12 cellular contexts compared by ENCODE assay signal in genomic region chr16:52546291-52546941, GRCh38. TPM values are rescaled to one million over a fixed set of nuclear protein-coding genes. Genes with fewer than 3 reads are reported as not detected.
A peak's percentile ranks its signal among the peaks of the same experiment; 100 is the strongest.
DNase-seq lines count a peak whose midpoint lies in the region; ATAC-seq and TF ChIP-seq lines count a peak whose summit lies in the region.
"Had no signal": no experiment of that assay in that cellular context is flagged by ENCODE, and none has a peak within 500 bp of the region (broad histone marks: within the 10 kb centered on the region; RNA-seq: fewer than 3 reads in every experiment).

No MANE protein-coding gene starts in this region.

- H3K4me1 Mint-ChIP-seq in mesothelial cell of epicardium (peaks cover 15% of the 10 kb centered on the region), type B pancreatic cell (ENCODE audit: unreplicated experiment) (peaks cover 21% of the 10 kb centered on the region)
- peaks cover 1% of the 10 kb centered on the region for H3K4me1 Mint-ChIP-seq in activated CD8-positive, alpha-beta T cell treated with anti-CD3 and anti-CD28 coated beads for 36 hours (ENCODE audit: low read depth)
- H3K4me1 Mint-ChIP-seq in stimulated activated naive B cell treated with anti-CD40 and anti-IgM and Interleukin-4, amounts not matched to agents 10 μg/mL and 1 μg/mL and 100 μg/mL, for 72 hours, result peaks cover 8 to 18% of the 10 kb centered on the region in 2 donors

- intact Hi-C loops in activated CD8-positive, alpha-beta T cell treated with anti-CD3 and anti-CD28 coated beads for 36 hours (cut with micrococcal nuclease), result no loop called here

- CTCF ChIA-PET in activated CD8-positive, alpha-beta T cell treated with anti-CD3 and anti-CD28 coated beads for 36 hours (lab: Charles Lee), result no interaction called here

- peaks cover 16% of the 10 kb centered on the region for H3K4me1 ChIP-seq in ectodermal cell (ENCODE audit: control insufficient read depth, insufficient read depth, low read length)
- H3K4me1 ChIP-seq in osteoblast (ENCODE audit: insufficient read depth, low read length), result no peaks in the 10 kb centered on the region

- ATAC-seq in activated CD8-positive, alpha-beta T cell treated with anti-CD3 and anti-CD28 coated beads for 36 hours, result no peak
- ATAC-seq in stimulated activated naive B cell treated with anti-CD40 and anti-IgM and Interleukin-4, amounts not matched to agents 10 μg/mL and 1 μg/mL and 100 μg/mL, for 72 hours (replicated peaks), result no peak

- no peak for TF ChIP-seq CTCF in mesothelial cell of epicardium (IDR thresholded peaks at IDR 0.05; ENCODE audit: unreplicated experiment)
- no peak for TF ChIP-seq CTCF in type B pancreatic cell (conservative IDR thresholded peaks at IDR 0.05)
- no peak for TF ChIP-seq CTCF in activated CD8-positive, alpha-beta T cell treated with anti-CD3 and anti-CD28 coated beads for 36 hours (IDR thresholded peaks at IDR 0.05)
- no peak for TF ChIP-seq CTCF in osteoblast (IDR thresholded peaks at IDR 0.05; ENCODE audit: extremely low read depth, low read depth, low read length)

- DNase-seq in NCI-H82 (lab: John Stamatoyannopoulos, UW) (peak; percentile 39), NCI-H82 treated with DMSO at 0.1 percent for 48 hours (lab: John Stamatoyannopoulos, UW; ENCODE audit: unreplicated experiment) (no peak), mesothelial cell of epicardium (ENCODE audit: low spot score in 2 of 2, unreplicated experiment in 2 of 2) (peak in 1 of 2 experiments; percentile 42), type B pancreatic cell (ENCODE audit: extremely low spot score, unreplicated experiment) (no peak), osteoblast (ENCODE audit: insufficient read length, low spot score, missing footprints) (no peak)
- DNase-seq in activated CD8-positive, alpha-beta T cell treated with anti-CD3 and anti-CD28 coated beads for 36 hours, result no peak
- no peak for DNase-seq in stimulated activated naive B cell treated with anti-CD40 and anti-IgM and Interleukin-4, amounts not matched to agents 10 μg/mL and 1 μg/mL and 100 μg/mL, for 72 hours
- DNase-seq: activated gamma-delta T cell, GOT3 had no signal

- no peaks in the 10 kb centered on the region for H3K9me3 ChIP-seq in ectodermal cell (ENCODE audit: control insufficient read depth, low read length)
- no peaks in the 10 kb centered on the region for H3K9me3 ChIP-seq in osteoblast (ENCODE audit: low read depth, low read length)

- H3K27me3 ChIP-seq in ectodermal cell (ENCODE audit: control insufficient read depth, insufficient read depth, low read length, poor library complexity, severe bottlenecking), result peaks cover 4% of the 10 kb centered on the region
- peaks cover 6% of the 10 kb centered on the region for H3K27me3 ChIP-seq in osteoblast (ENCODE audit: insufficient read depth, low read length)

- H3K4me2 ChIP-seq in osteoblast (ENCODE audit: insufficient read depth, low read length), result no peak overlapping the region

- no peak overlapping the region for H2AFZ ChIP-seq in osteoblast (ENCODE audit: low read length)

- H3K27ac ChIP-seq in ectodermal cell (ENCODE audit: insufficient read depth, low read depth, low read length, poor library complexity, severe bottlenecking), result peak overlapping the region; percentile 46
- H3K27ac ChIP-seq in osteoblast (ENCODE audit: low read depth, low read length), result no peak overlapping the region

- H3K27ac Mint-ChIP-seq in mesothelial cell of epicardium (no peak overlapping the region), type B pancreatic cell (no peak overlapping the region)
- H3K27ac Mint-ChIP-seq in activated CD8-positive, alpha-beta T cell treated with anti-CD3 and anti-CD28 coated beads for 36 hours, result no peak overlapping the region
- no peak overlapping the region for H3K27ac Mint-ChIP-seq in stimulated activated naive B cell treated with anti-CD40 and anti-IgM and Interleukin-4, amounts not matched to agents 10 μg/mL and 1 μg/mL and 100 μg/mL, for 72 hours
- H3K27ac Mint-ChIP-seq: T-helper 2 cell treated with Interferon-gamma antibody and Interleukin-4, amounts not matched to agents 5 μg/mL and 100 μg/mL, for 36 hours had no signal

- peak overlapping the region; percentile 65 for H3K4me3 Mint-ChIP-seq in mesothelial cell of epicardium
- peak overlapping the region; percentile 92 for H3K4me3 Mint-ChIP-seq in type B pancreatic cell
- no peak overlapping the region for H3K4me3 Mint-ChIP-seq in activated CD8-positive, alpha-beta T cell treated with anti-CD3 and anti-CD28 coated beads for 36 hours
- peak overlapping the region in 1 of 2 donors; percentile 37 for H3K4me3 Mint-ChIP-seq in stimulated activated naive B cell treated with anti-CD40 and anti-IgM and Interleukin-4, amounts not matched to agents 10 μg/mL and 1 μg/mL and 100 μg/mL, for 72 hours
- H3K4me3 Mint-ChIP-seq: T-helper 2 cell treated with Interferon-gamma antibody and Interleukin-4, amounts not matched to agents 5 μg/mL and 100 μg/mL, for 36 hours had no signal

- no peaks in the 10 kb centered on the region for H3K79me2 ChIP-seq in osteoblast (ENCODE audit: insufficient read depth, low read length)

- no peaks in the 10 kb centered on the region for H3K36me3 Mint-ChIP-seq in mesothelial cell of epicardium
- peaks cover 4% of the 10 kb centered on the region for H3K36me3 Mint-ChIP-seq in type B pancreatic cell
- H3K36me3 Mint-ChIP-seq in activated CD8-positive, alpha-beta T cell treated with anti-CD3 and anti-CD28 coated beads for 36 hours (ENCODE audit: low read depth), result no peaks in the 10 kb centered on the region
- peaks cover 0 to 4% of the 10 kb centered on the region in 2 donors for H3K36me3 Mint-ChIP-seq in stimulated activated naive B cell treated with anti-CD40 and anti-IgM and Interleukin-4, amounts not matched to agents 10 μg/mL and 1 μg/mL and 100 μg/mL, for 72 hours

- 0% methylated on average over 65 to 66 of the region's 66 CpGs for WGBS in ectodermal cell, 2 experiments

- H3K27me3 Mint-ChIP-seq in mesothelial cell of epicardium (ENCODE audit: low read depth) (peaks cover 90% of the 10 kb centered on the region), type B pancreatic cell (peaks cover 71% of the 10 kb centered on the region)
- peaks cover 37% of the 10 kb centered on the region for H3K27me3 Mint-ChIP-seq in activated CD8-positive, alpha-beta T cell treated with anti-CD3 and anti-CD28 coated beads for 36 hours
- peaks cover 33 to 76% of the 10 kb centered on the region in 2 donors for H3K27me3 Mint-ChIP-seq in stimulated activated naive B cell treated with anti-CD40 and anti-IgM and Interleukin-4, amounts not matched to agents 10 μg/mL and 1 μg/mL and 100 μg/mL, for 72 hours

- POLR2A ChIA-PET in activated CD8-positive, alpha-beta T cell treated with anti-CD3 and anti-CD28 coated beads for 36 hours (lab: Charles Lee), result no interaction called here

- no peaks in the 10 kb centered on the region for H4K20me1 ChIP-seq in osteoblast (ENCODE audit: insufficient read depth, low read length)

- no peaks in the 10 kb centered on the region for H3K36me3 ChIP-seq in ectodermal cell (ENCODE audit: control insufficient read depth, insufficient read depth, low read length)
- no peaks in the 10 kb centered on the region for H3K36me3 ChIP-seq in osteoblast (ENCODE audit: insufficient read depth, low read length)

- no peaks in the 10 kb centered on the region for H3K9me3 Mint-ChIP-seq in mesothelial cell of epicardium
- no peaks in the 10 kb centered on the region for H3K9me3 Mint-ChIP-seq in type B pancreatic cell
- H3K9me3 Mint-ChIP-seq in activated CD8-positive, alpha-beta T cell treated with anti-CD3 and anti-CD28 coated beads for 36 hours, result no peaks in the 10 kb centered on the region
- no peaks in the 10 kb centered on the region for H3K9me3 Mint-ChIP-seq in stimulated activated naive B cell treated with anti-CD40 and anti-IgM and Interleukin-4, amounts not matched to agents 10 μg/mL and 1 μg/mL and 100 μg/mL, for 72 hours
- H3K9me3 Mint-ChIP-seq: T-helper 2 cell treated with Interferon-gamma antibody and Interleukin-4, amounts not matched to agents 5 μg/mL and 100 μg/mL, for 36 hours had no signal

- peak overlapping the region; percentile 91 for H3K4me3 ChIP-seq in ectodermal cell (ENCODE audit: insufficient read depth, low read depth, low read length)
- no peak overlapping the region for H3K4me3 ChIP-seq in osteoblast (ENCODE audit: insufficient read depth, low read length)

RNA-seq across cellular contexts. Expression of gene TOX3, which starts 0.5 kb away (rescaled TPM):
- polyA plus RNA-seq in ectodermal cell (2013, experiment 1 of 4), result 44.1 TPM
- 50.6 TPM for polyA plus RNA-seq in ectodermal cell (2013, experiment 2 of 4)
- polyA plus RNA-seq in ectodermal cell (2013, experiment 3 of 4), result 42.0 TPM
- 53.5 TPM for polyA plus RNA-seq in ectodermal cell (2013, experiment 4 of 4)
- total RNA-seq in mesothelial cell of epicardium (5.3 to 7.0 TPM (median 6.8 TPM) in 3 replicates), type B pancreatic cell (ENCODE audit: low replicate concordance) (14.7 and 18.4 TPM in 2 replicates), osteoblast (not detected in 2 replicates)
- not detected for total RNA-seq in activated CD8-positive, alpha-beta T cell treated with anti-CD3 and anti-CD28 coated beads for 36 hours
- total RNA-seq: NCI-H460 had no signal
